11 cellular contexts compared by ENCODE assay signal in genomic region chr9:137035507-137035834, GRCh38. TPM values are rescaled to one million over a fixed set of nuclear protein-coding genes. Genes with fewer than 3 reads are reported as not detected.
DNase-seq lines count a peak whose midpoint lies in the region; ATAC-seq and TF ChIP-seq lines count a peak whose summit lies in the region.
"Had no signal": no experiment of that assay in that cellular context is flagged by ENCODE, and none has a peak within 500 bp of the region (broad histone marks: within the 10 kb centered on the region; RNA-seq: fewer than 3 reads in every experiment).

No MANE protein-coding gene starts in this region.

- WGBS in hepatocyte (ENCODE audit: low lambda C conversion rate, missing lambda C conversion rate) = 42% methylated on average over 9 of the region's 9 CpGs

- ATAC-seq in T-helper 17 cell (no peak), left colon (peak; percentile 2)

- H2AFZ ChIP-seq in hepatocyte = no peak overlapping the region

- TF ChIP-seq CTCF in hepatocyte (IDR thresholded peaks at IDR 0.05; ENCODE audit: poor library complexity) = no peak

- H3K4me1 Mint-ChIP-seq in T-helper 17 cell = peaks cover 25% of the 10 kb centered on the region

- H3K9me2 ChIP-seq in hepatocyte (replicated peaks; ENCODE audit: insufficient read depth) = no peaks in the 10 kb centered on the region

- H4K20me1 ChIP-seq in hepatocyte (ENCODE audit: insufficient read depth, poor library complexity, severe bottlenecking) = no peaks in the 10 kb centered on the region

- H3K4me3 Mint-ChIP-seq in T-helper 17 cell = peak overlapping the region; percentile 87

- in situ Hi-C loops in KBM-7 (cut with MboI; ENCODE audit: low pct_unique_long_range_greater_than_20kb, low sequenced_read_pairs) = no loop called here

- H3K9me3 ChIP-seq in T-helper 17 cell (ENCODE audit: control insufficient read depth, low read length, poor library complexity, severe bottlenecking) (no peaks in the 10 kb centered on the region), hepatocyte (ENCODE audit: low read depth) (no peaks in the 10 kb centered on the region)

- H3K27ac Mint-ChIP-seq in T-helper 17 cell = peak overlapping the region; percentile 85

- H3K4me3 ChIP-seq in hepatocyte = no peak overlapping the region

- H3K79me2 ChIP-seq in hepatocyte = no peaks in the 10 kb centered on the region

- DNase-seq in 8988T = peak; percentile 55
- peak; percentile 63 for DNase-seq in D341Med (ENCODE audit: low spot score)
- DNase-seq in T-helper 17 cell = no peak
- DNase-seq in left colon = no peak
- DNase-seq in NCI-H774 (lab: John Stamatoyannopoulos, UW) = no peak
- DNase-seq in KBM-7 = no peak
- DNase-seq in stimulated activated CD4-positive, alpha-beta T cell treated with anti-CD3 and anti-CD28 coated beads, Interleukin-15, amount 100 ng/mL, for 24 hours = no peak
- DNase-seq in hepatocyte (ENCODE audit: low spot score) = no peak

- no peak overlapping the region for H3K4me2 ChIP-seq in hepatocyte

- H3K27ac ChIP-seq in hepatocyte = no peak overlapping the region

- no peaks in the 10 kb centered on the region for H3K4me1 ChIP-seq in hepatocyte (ENCODE audit: insufficient read depth)

- H3K36me3 Mint-ChIP-seq in T-helper 17 cell (ENCODE audit: low read depth) = no peaks in the 10 kb centered on the region

- intact Hi-C loops in left colon (cut with DNase I, micrococcal nuclease) = loop anchor here in 1 of 2 donors (5.0 kb wide), 1 partner anchor 248 kb away; no protein-coding TSS in a partner anchor

- H3K36me3 ChIP-seq in hepatocyte (replicated peaks; ENCODE audit: insufficient read depth, low read depth) = no peaks in the 10 kb centered on the region

- H3K27me3 ChIP-seq in hepatocyte = no peaks in the 10 kb centered on the region

- H3K27me3 Mint-ChIP-seq in T-helper 17 cell = no peaks in the 10 kb centered on the region

RNA-seq across cellular contexts. Expression of gene FUT7, which starts 3.6 kb away (rescaled TPM):
- total RNA-seq in T-helper 17 cell = 10 to 100 TPM in 1 of 2 donors, 1 to 10 TPM in 1; 7.7 to 10.6 TPM
- total RNA-seq in left colon = not detected
- not detected in 2 replicates for total RNA-seq in hepatocyte
- 0.06 TPM in 1 of 2 replicates, not detected in the other for polyA plus RNA-seq in hepatocyte
- total RNA-seq: fibroblast of villous mesenchyme, H4 had no signal
- polyA plus RNA-seq: keratinocyte had no signal

RNA-seq across cellular contexts. Expression of gene ABCA2, which starts 7.4 kb away (rescaled TPM):
- total RNA-seq in T-helper 17 cell (100 to 1,000 TPM; 120 to 131 TPM), left colon (10 to 100 TPM; 55.5 to 56.0 TPM), hepatocyte (12.7 and 14.6 TPM in 2 replicates)
- polyA plus RNA-seq in hepatocyte = 15.6 and 21.8 TPM in 2 replicates

RNA-seq across cellular contexts. Expression of gene NPDC1, which starts 10.5 kb away (rescaled TPM):
- 100 to 1,000 TPM; 139 to 202 TPM for total RNA-seq in T-helper 17 cell
- total RNA-seq in left colon = 100 to 1,000 TPM; 170 to 204 TPM
- total RNA-seq in hepatocyte = 12.3 and 12.7 TPM in 2 replicates
- 69.8 and 72.7 TPM in 2 replicates for polyA plus RNA-seq in hepatocyte

RNA-seq across cellular contexts. Expression of gene ENTPD2, which starts 18.4 kb away (rescaled TPM):
- under 1 TPM in 1 of 2 donors, not detected in 1; 0.20 TPM for total RNA-seq in T-helper 17 cell
- total RNA-seq in left colon = 10 to 100 TPM; 25.0 to 26.3 TPM
- total RNA-seq in hepatocyte = 1.8 and 2.3 TPM in 2 replicates
- polyA plus RNA-seq in hepatocyte = 1.1 and 3.2 TPM in 2 replicates
- total RNA-seq: fibroblast of villous mesenchyme, H4 had no signal

RNA-seq across cellular contexts. Expression of gene SAPCD2, which starts 34.9 kb away (rescaled TPM):
- under 1 TPM; 0.27 to 0.39 TPM for total RNA-seq in T-helper 17 cell
- total RNA-seq in left colon = 10 to 100 TPM; 10.3 to 16.8 TPM
- total RNA-seq in hepatocyte = 4.6 and 7.5 TPM in 2 replicates
- 4.8 and 5.6 TPM in 2 replicates for polyA plus RNA-seq in hepatocyte

Comparison
In these comparisons a context has a peak if more than half of its experiments do, and no peak if none do; other contexts are left out.
1. DNase-seq: peak in 8988T (single experiment) and D341Med (single experiment); none in T-helper 17 cell (0 of 3), left colon (0 of 2), NCI-H774 (single experiment), KBM-7 (single experiment), stimulated activated CD4-positive, alpha-beta T cell treated with anti-CD3 and anti-CD28 coated beads, Interleukin-15, amount 100 ng/mL, for 24 hours (single experiment) and hepatocyte (single experiment).
2. RNA of gene NPDC1, which starts 10.5 kb away (total RNA-seq): 170 to 204 TPM in left colon and 139 to 202 TPM in T-helper 17 cell; 12.3 to 12.7 TPM in hepatocyte; every median in the first group is over 10 times any median in the second.